ENCODE assay signal across 1 cellular context in genomic region chr12:27105746-27106536, GRCh38.
TF ChIP-seq lines count a peak whose summit lies in the region.

No MANE protein-coding gene starts in this region.

TF ChIP-seq in HepG2, 621 proteins besides CTCF, POLR2A, EP300 and RAD21:
- TF ChIP-seq NR2F6 (IDR thresholded peaks at IDR 0.05) (0 out of 2 replicates have a peak, but pooled peaks have one; percentile 34), NR2F6 (CRISPR knock-in tag; IDR thresholded peaks at IDR 0.05) (peak; percentile 51; the same call in 1 of the 2 replicates), TEAD3 (CRISPR knock-in tag; optimal IDR thresholded peaks at IDR 0.05; ENCODE audit: borderline replicate concordance) (peak; percentile 38), KLF6 (CRISPR knock-in tag; IDR thresholded peaks at IDR 0.05) (no peak), RARA (CRISPR knock-in tag; IDR thresholded peaks at IDR 0.05) (peak; percentile 42; the same call in 1 of the 2 replicates), ZFP90 (CRISPR knock-in tag; IDR thresholded peaks at IDR 0.05; ENCODE audit: borderline replicate concordance) (no peak), NONO (IDR thresholded peaks at IDR 0.05) (no peak), NONO (CRISPR knock-in tag; conservative IDR thresholded peaks at IDR 0.05) (no peak), NR2F1 (CRISPR knock-in tag; IDR thresholded peaks at IDR 0.05) (peak; percentile 25 to 92; a peak in 3 of 4 replicates), ZNF879 (CRISPR knock-in tag; IDR thresholded peaks at IDR 0.05) (no peak), ZNF350 (CRISPR knock-in tag; IDR thresholded peaks at IDR 0.05; ENCODE audit: borderline replicate concordance, low read depth) (no peak), ARID5B (CRISPR knock-in tag; IDR thresholded peaks at IDR 0.05) (peak; percentile 63), PAWR (CRISPR knock-in tag; IDR thresholded peaks at IDR 0.05; ENCODE audit: borderline replicate concordance) (no peak), TRIM22 (IDR thresholded peaks at IDR 0.05) (no peak), AHDC1 (CRISPR knock-in tag; IDR thresholded peaks at IDR 0.05; ENCODE audit: borderline replicate concordance) (peak; percentile 40; the same call in 1 of the 2 replicates), CCDC6 (CRISPR knock-in tag; IDR thresholded peaks at IDR 0.05) (no peak), HNF4A (CRISPR knock-in tag; IDR thresholded peaks at IDR 0.05) (0 out of 2 replicates have a peak, but pooled peaks have one; percentile 16), ATF3 (CRISPR knock-in tag; IDR thresholded peaks at IDR 0.05) (no peak), TFDP2 (CRISPR knock-in tag; IDR thresholded peaks at IDR 0.05) (no peak), ZNF781 (CRISPR knock-in tag; IDR thresholded peaks at IDR 0.05; ENCODE audit: borderline replicate concordance, not compliant biosample characterization) (no peak), SOX13 (IDR thresholded peaks at IDR 0.05) (no peak), SOX13 (CRISPR knock-in tag; conservative IDR thresholded peaks at IDR 0.05 in 1 of 2, IDR thresholded peaks at IDR 0.05 in 1 of 2) (peak in 1 of 2 experiments; percentile 12; a peak in 1 of 4 replicates), EZH2 (conservative IDR thresholded peaks at IDR 0.05; ENCODE audit: low read depth, low read length) (no peak), ETV6 (CRISPR knock-in tag; conservative IDR thresholded peaks at IDR 0.05) (no peak), ZNF782 (CRISPR knock-in tag; IDR thresholded peaks at IDR 0.05; ENCODE audit: borderline replicate concordance) (no peak), NPAS2 (CRISPR knock-in tag; IDR thresholded peaks at IDR 0.05; ENCODE audit: borderline replicate concordance) (no peak)
